In the genomic region with DNA sequence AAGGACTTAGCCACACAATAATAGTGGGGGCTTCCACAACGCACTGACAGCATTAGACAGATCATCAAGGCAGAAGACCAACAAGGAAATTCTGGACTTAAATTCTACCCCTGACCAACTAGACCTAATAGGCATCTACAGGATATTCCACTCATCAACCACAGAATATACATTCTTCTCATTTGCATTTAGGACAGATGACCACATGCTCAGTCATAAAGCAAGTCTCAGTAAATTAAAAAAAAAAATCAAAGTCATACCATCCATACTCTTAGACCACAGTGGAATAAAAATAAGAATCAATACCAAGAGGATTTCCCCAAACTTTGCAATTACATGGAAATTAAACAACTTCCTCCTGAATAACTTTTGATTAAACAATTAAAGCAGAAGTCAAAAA, we compare ENCODE assay signal across 24 cellular contexts.
DNase-seq lines count a peak whose midpoint lies in the region; ATAC-seq, FAIRE-seq and TF ChIP-seq lines count a peak whose summit lies in the region.
"Had no signal": no experiment of that assay in that cellular context is flagged by ENCODE, and none has a peak within 500 bp of the region (broad histone marks: within the 10 kb centered on the region; RNA-seq: fewer than 3 reads in every experiment).

No MANE protein-coding gene starts in this region.

- intact Hi-C loops in posterior vena cava (cut with DNase I), result no loop called here
- intact Hi-C loops in activated CD4-positive, alpha-beta memory T cell treated with anti-CD3 and anti-CD28 coated beads for 36 hours (cut with micrococcal nuclease), result no loop called here

- H3K27me3 ChIP-seq in SU-DHL-6 (ENCODE audit: low read length), result no peaks in the 10 kb centered on the region

- POLR2A ChIA-PET in activated CD4-positive, alpha-beta memory T cell treated with anti-CD3 and anti-CD28 coated beads for 36 hours (lab: Charles Lee), result no interaction called here

- no peak overlapping the region for H3K27ac Mint-ChIP-seq in activated CD4-positive, alpha-beta memory T cell treated with anti-CD3 and anti-CD28 coated beads for 36 hours
- H3K27ac Mint-ChIP-seq: CD14-positive monocyte, H9, T-cell had no signal

- no peak overlapping the region for H3K4me3 ChIP-seq in SU-DHL-6 (ENCODE audit: insufficient read depth, low read length, poor library complexity, severe bottlenecking)
- H3K4me3 ChIP-seq: SK-N-MC had no signal

- no peaks in the 10 kb centered on the region for H3K9me2 ChIP-seq in SU-DHL-6 (replicated peaks; ENCODE audit: insufficient read depth, low read length)

- H4K20me1 ChIP-seq in SU-DHL-6 (ENCODE audit: low read depth, low read length), result no peaks in the 10 kb centered on the region

- no peaks in the 10 kb centered on the region for H3K4me1 Mint-ChIP-seq in activated CD4-positive, alpha-beta memory T cell treated with anti-CD3 and anti-CD28 coated beads for 36 hours (ENCODE audit: low read depth)
- H3K4me1 Mint-ChIP-seq: T-cell had no signal

- peaks cover 56% of the 10 kb centered on the region for H3K36me3 ChIP-seq in SU-DHL-6 (ENCODE audit: low read length)

- peak overlapping the region; percentile 85; the same call in 1 of the 2 replicates for H3K27ac ChIP-seq in SU-DHL-6 (ENCODE audit: low read depth, low read length)
- H3K27ac ChIP-seq: SK-N-MC had no signal

- H3F3A ChIP-seq in SU-DHL-6 (ENCODE audit: insufficient read depth), result peaks cover 62% of the 10 kb centered on the region

- H3K9me3 Mint-ChIP-seq in activated CD4-positive, alpha-beta memory T cell treated with anti-CD3 and anti-CD28 coated beads for 36 hours, result no peaks in the 10 kb centered on the region
- H3K9me3 Mint-ChIP-seq: H9, T-cell had no signal

- no peak overlapping the region for H3K4me3 Mint-ChIP-seq in activated CD4-positive, alpha-beta memory T cell treated with anti-CD3 and anti-CD28 coated beads for 36 hours
- H3K4me3 Mint-ChIP-seq: CD14-positive monocyte, H9, T-cell had no signal

- no peak for FAIRE-seq in H54 (lab: Jason Lieb, UNC)
- FAIRE-seq: RCC 7860 had no signal

- TF ChIP-seq POLR2A in GM18505 (IDR thresholded peaks at IDR 0.05; ENCODE audit: borderline replicate concordance, extremely low read depth, insufficient read depth, insufficient read length) (no peak), H54 (IDR thresholded peaks at IDR 0.05; ENCODE audit: low read depth, low read length) (no peak)

- CTCF ChIA-PET in activated CD4-positive, alpha-beta memory T cell treated with anti-CD3 and anti-CD28 coated beads for 36 hours (lab: Charles Lee), result no interaction called here

- DNase-seq in ELR (ENCODE audit: low read depth), result peak; percentile 81
- DNase-seq in posterior vena cava (ENCODE audit: low spot score), result no peak
- no peak for DNase-seq in H54 (ENCODE audit: insufficient read length, low spot score)
- no peak for DNase-seq in activated CD4-positive, alpha-beta memory T cell treated with anti-CD3 and anti-CD28 coated beads for 36 hours
- DNase-seq: 8988T; GF-D8; H9; KBM-7; NCI-H1417; NCI-H187; NCI-H2107; NCI-H510A; NCI-H748 treated with DMSO at 0.1 percent for 48 hours; NK-92 treated with Interleukin-12 subunit alpha and Interleukin-12 subunit beta, amount 100 ng/mL, for 24 hours; Right ventricle myocardium superior; T-cell; T-helper 9 cell had no signal

- peaks cover 97% of the 10 kb centered on the region for H3K79me2 ChIP-seq in SU-DHL-6 (ENCODE audit: insufficient read depth, low read length)

- H3K9ac ChIP-seq in SU-DHL-6 (ENCODE audit: low read length), result no peak overlapping the region

- H3K4me2 ChIP-seq in SU-DHL-6 (ENCODE audit: low read depth, low read length, poor library complexity, severe bottlenecking), result no peak overlapping the region

- no peaks in the 10 kb centered on the region for H3K36me3 Mint-ChIP-seq in activated CD4-positive, alpha-beta memory T cell treated with anti-CD3 and anti-CD28 coated beads for 36 hours
- H3K36me3 Mint-ChIP-seq: T-cell had no signal

- H2AFZ ChIP-seq in SU-DHL-6 (ENCODE audit: low read depth, low read length, severe bottlenecking), result no peak overlapping the region

- H3K27me3 Mint-ChIP-seq in activated CD4-positive, alpha-beta memory T cell treated with anti-CD3 and anti-CD28 coated beads for 36 hours, result no peaks in the 10 kb centered on the region
- H3K27me3 Mint-ChIP-seq: T-cell had no signal

- ATAC-seq in GM19351 (IDR thresholded peaks at IDR 0.05; ENCODE audit: unreplicated experiment) (peak; percentile 69), HG03045 (IDR thresholded peaks at IDR 0.05; ENCODE audit: unreplicated experiment) (peak; percentile 78), GM18505 (IDR thresholded peaks at IDR 0.05; ENCODE audit: unreplicated experiment) (no peak)
- ATAC-seq: T-cell had no signal

- peaks cover 3% of the 10 kb centered on the region; the same call in 1 of the 2 replicates for H3K9me3 ChIP-seq in SU-DHL-6 (ENCODE audit: insufficient read depth, low read length)

- no peak for TF ChIP-seq CTCF in SU-DHL-6 (IDR thresholded peaks at IDR 0.05; ENCODE audit: insufficient read depth, low read length, poor library complexity, severe bottlenecking)
